ENCODE assay signal across 9 cellular contexts in genomic region chr1:30700528-30701265, GRCh38. TPM values are rescaled to one million over a fixed set of nuclear protein-coding genes. Genes with fewer than 3 reads are reported as not detected.
DNase-seq lines count a peak whose midpoint lies in the region; ATAC-seq and TF ChIP-seq lines count a peak whose summit lies in the region.
"Had no signal": no experiment of that assay in that cellular context is flagged by ENCODE, and none has a peak within 500 bp of the region (broad histone marks: within the 10 kb centered on the region; RNA-seq: fewer than 3 reads in every experiment).

No MANE protein-coding gene starts in this region.

- H3K36me3 ChIP-seq in spleen, result no peaks in the 10 kb centered on the region

- no peak overlapping the region for H3K4me3 ChIP-seq in spleen

- H3K27ac ChIP-seq in RWPE1 (peak overlapping the region; percentile 79), foreskin keratinocyte (peak overlapping the region; percentile 38), spleen (no peak overlapping the region)
- H3K27ac ChIP-seq: KMS-11 had no signal

- intact Hi-C loops in spleen (cut with DNase I; ENCODE audit: low total_unique reads), result loop anchor here (10.0 kb wide), 1 partner anchor 906 kb away; no protein-coding TSS in a partner anchor

- no peak for TF ChIP-seq POLR2A in spleen (IDR thresholded peaks at IDR 0.05)

- DNase-seq in GM04504 (ENCODE audit: low read depth) (peak; percentile 90), RWPE1 (ENCODE audit: low spot score) (peak; percentile 69), foreskin keratinocyte (peak; percentile 64 to 78), spleen (peak; percentile 52), SW 1271 (lab: John Stamatoyannopoulos, UW) (no peak)

- H3K27me3 ChIP-seq in foreskin keratinocyte (no peaks in the 10 kb centered on the region), spleen (replicated peaks in 1 of 7) (peaks cover 0 to 14% (median 0%) of the 10 kb centered on the region in 7 donors)

- WGBS in spleen, 5 donors, result 66 to 85% (median 72%) methylated on average over 6 to 7 of the region's 7 CpGs

- ATAC-seq in foreskin keratinocyte (peak; percentile 74), GM21360 (IDR thresholded peaks at IDR 0.05; ENCODE audit: unreplicated experiment) (no peak), GM21723 (IDR thresholded peaks at IDR 0.05; ENCODE audit: unreplicated experiment) (no peak), GM18867 (IDR thresholded peaks at IDR 0.05; ENCODE audit: unreplicated experiment) (no peak)

- H3K9me3 ChIP-seq in spleen, result no peaks in the 10 kb centered on the region

- CTCF ChIA-PET in RWPE1 (lab: Yijun Ruan, JAX), result interaction anchor here (0.6 kb wide), 1 partner anchor 71 kb away, joined by 3 read pairs; no protein-coding TSS in a partner anchor

- POLR2A ChIA-PET in RWPE1 (lab: Yijun Ruan, JAX; ENCODE audit: low non-redundant PET), result no interaction called here

- H3K4me1 ChIP-seq in foreskin keratinocyte (peaks cover 11% of the 10 kb centered on the region), spleen (no peaks in the 10 kb centered on the region)

- no peak for TF ChIP-seq CTCF in RWPE1 (conservative IDR thresholded peaks at IDR 0.05; ENCODE audit: low read depth)
- peak; percentile 8 for TF ChIP-seq CTCF in foreskin keratinocyte (conservative IDR thresholded peaks at IDR 0.05)
- no peak for TF ChIP-seq CTCF in spleen (IDR thresholded peaks at IDR 0.05 in 8 of 11, conservative IDR thresholded peaks at IDR 0.05 in 3 of 11)

RNA-seq across cellular contexts. Expression of gene MATN1, which starts 22.7 kb away (rescaled TPM):
- total RNA-seq in foreskin keratinocyte, result 0.07 and 0.14 TPM in 2 replicates
- 0.07 TPM in 1 of 2 replicates, not detected in the other for polyA plus RNA-seq in foreskin keratinocyte
- 1 to 10 TPM in 1 of 7 donors, under 1 TPM in 5, not detected in 1; 0.30 to 1.1 (median 0.69) TPM for total RNA-seq in spleen
- polyA plus RNA-seq in spleen, result under 1 TPM; 0.04 to 0.08 (median 0.06) TPM

RNA-seq across cellular contexts. Expression of gene LAPTM5, which starts 56.9 kb away (rescaled TPM):
- total RNA-seq in foreskin keratinocyte (not detected in 2 replicates), spleen (100 to 1,000 TPM; 473 to 747 (median 586) TPM)
- polyA plus RNA-seq in foreskin keratinocyte (0.02 and 0.04 TPM in 2 replicates), spleen (100 to 1,000 TPM; 419 to 691 (median 502) TPM)

Comparison
In these comparisons a context has a peak if more than half of its experiments do, and no peak if none do; other contexts are left out.
1. DNase-seq: peak in GM04504 (single experiment), RWPE1 (single experiment), foreskin keratinocyte (2 of 2) and spleen (single experiment); none in SW 1271 (0 of 2).
2. H3K27ac ChIP-seq: peak in RWPE1 (single experiment) and foreskin keratinocyte (single experiment); none in spleen (0 of 8).
3. RNA of gene LAPTM5, which starts 56.9 kb away (total RNA-seq): 473 to 747 TPM in spleen; not detected in foreskin keratinocyte; every median in the first group is over 100 times any median in the second.